17 cellular contexts compared by ENCODE assay signal in genomic region chr3:172915911-172916514, GRCh38.
A peak's percentile ranks its signal among the peaks of the same experiment; 100 is the strongest.
DNase-seq lines count a peak whose midpoint lies in the region; ATAC-seq and TF ChIP-seq lines count a peak whose summit lies in the region.
"Had no signal": no experiment of that assay in that cellular context is flagged by ENCODE, and none has a peak within 500 bp of the region (broad histone marks: within the 10 kb centered on the region; RNA-seq: fewer than 3 reads in every experiment).

No MANE protein-coding gene starts in this region.

- TF ChIP-seq EP300 in Ishikawa (IDR thresholded peaks at IDR 0.05; ENCODE audit: borderline replicate concordance) = peak; percentile 64; the same call in 1 of the 2 replicates

- no peaks in the 10 kb centered on the region for H3K9me3 ChIP-seq in SK-N-MC (ENCODE audit: low read depth, low read length)

- no peak overlapping the region for H3K27ac ChIP-seq in SK-N-MC
- H3K27ac ChIP-seq: skin epidermis had no signal

- peak; percentile 22 for TF ChIP-seq RAD21 in Ishikawa (IDR thresholded peaks at IDR 0.05; ENCODE audit: low read depth)

- ATAC-seq in HG03095 (IDR thresholded peaks at IDR 0.05; ENCODE audit: unreplicated experiment) (no peak), HG03457 (IDR thresholded peaks at IDR 0.05; ENCODE audit: unreplicated experiment) (no peak)
- ATAC-seq: activated CD8-positive, alpha-beta T cell treated with anti-CD3 and anti-CD28 coated beads, Interleukin-2, amount 10 ng/mL, durations not matched to agents 7 days and 5 days; activated T-cell treated with anti-CD3 and anti-CD28 coated beads, Interleukin-2, amount 50 U/mL, for 72 hours; natural killer cell treated with Interleukin-12 subunit alpha and Interleukin-12 subunit beta and Interleukin-15 and Interleukin-18, amount 100 ng/mL, for 72 hours had no signal

- H3K4me3 ChIP-seq in SK-N-MC = no peak overlapping the region
- H3K4me3 ChIP-seq: skin epidermis had no signal

- no peaks in the 10 kb centered on the region for H3K36me3 ChIP-seq in SK-N-MC (ENCODE audit: insufficient read depth, low read length)

- no peak overlapping the region for H3K9ac ChIP-seq in SK-N-MC (ENCODE audit: insufficient read length)

- peak; percentile 13 for DNase-seq in NCI-H2029 treated with DMSO at 0.1 percent for 48 hours (lab: John Stamatoyannopoulos, UW)
- DNase-seq in SK-N-MC (ENCODE audit: low read depth, low spot score) = peak; percentile 24
- no peak for DNase-seq in stimulated activated CD4-positive, alpha-beta T cell treated with anti-CD3 and anti-CD28 coated beads, Interleukin-15, amount 100 ng/mL, for 24 hours
- no peak for DNase-seq in stimulated activated CD4-positive, alpha-beta T cell treated with anti-CD3 and anti-CD28 coated beads, Interleukin-4, amount 100 ng/mL, for 4 hours
- DNase-seq: activated CD8-positive, alpha-beta T cell treated with anti-CD3 and anti-CD28 coated beads, Interleukin-2, amount 10 ng/mL, durations not matched to agents 7 days and 5 days; activated T-cell treated with anti-CD3 and anti-CD28 coated beads, Interleukin-2, amount 50 U/mL, for 72 hours; Calu3; hippocampal formation; NCI-H524; posterior cingulate gyrus; SHP77; stimulated activated CD8-positive, alpha-beta memory T cell treated with anti-CD3 and anti-CD28 coated beads, Interleukin-4, amount 100 ng/mL, for 48 hours had no signal

TF ChIP-seq in Ishikawa, 13 proteins besides CTCF, POLR2A, EP300 and RAD21:
- no peak for TF ChIP-seq CEBPB (IDR thresholded peaks at IDR 0.05)
- 0 out of 2 replicates have a peak, but pooled peaks have one; percentile 17 for TF ChIP-seq MAX (IDR thresholded peaks at IDR 0.05)
- TF ChIP-seq YY1 (IDR thresholded peaks at IDR 0.05; ENCODE audit: low read depth) = 0 out of 2 replicates have a peak, but pooled peaks have one; percentile 42
- TF ChIP-seq CREB1 (IDR thresholded peaks at IDR 0.05; ENCODE audit: low read depth) = no peak
- no peak for TF ChIP-seq ZBTB7A (IDR thresholded peaks at IDR 0.05; ENCODE audit: low read depth)
- TF ChIP-seq USF1 (IDR thresholded peaks at IDR 0.05) = no peak
- no peak for TF ChIP-seq FOXM1 (IDR thresholded peaks at IDR 0.05; ENCODE audit: borderline replicate concordance, low read depth)
- no peak for TF ChIP-seq EGR1 (IDR thresholded peaks at IDR 0.05)
- TF ChIP-seq REST (IDR thresholded peaks at IDR 0.05; ENCODE audit: low read depth) = no peak
- peak; percentile 67 for TF ChIP-seq TCF12 (IDR thresholded peaks at IDR 0.05; ENCODE audit: low read depth)
- TF ChIP-seq NFIC (IDR thresholded peaks at IDR 0.05) = peak; percentile 75
- TF ChIP-seq TAF1 (IDR thresholded peaks at IDR 0.05; ENCODE audit: low read depth) = no peak
- peak; percentile 33; the same call in 1 of the 2 replicates for TF ChIP-seq TEAD4 (IDR thresholded peaks at IDR 0.05)

Comparison
In these comparisons a context has a peak if more than half of its experiments do, and no peak if none do; other contexts are left out.
1. DNase-seq: peak in NCI-H2029 treated with DMSO at 0.1 percent for 48 hours (single experiment) and SK-N-MC (single experiment); none in stimulated activated CD4-positive, alpha-beta T cell treated with anti-CD3 and anti-CD28 coated beads, Interleukin-15, amount 100 ng/mL, for 24 hours (single experiment) and stimulated activated CD4-positive, alpha-beta T cell treated with anti-CD3 and anti-CD28 coated beads, Interleukin-4, amount 100 ng/mL, for 4 hours (0 of 2).